In genomic region chr19:13774217-13775191, GRCh38 we compare ENCODE assay signal across 8 cellular contexts. TPM values are rescaled to one million over a fixed set of nuclear protein-coding genes. Genes with fewer than 3 reads are reported as not detected.
DNase-seq lines count a peak whose midpoint lies in the region; ATAC-seq and TF ChIP-seq lines count a peak whose summit lies in the region.

Gene C19orf53 (plus strand): TSS chr19:13774456. CDS start chr19:13774478, 22 bp downstream.

- peak; percentile 61 for ATAC-seq in GM21717 (IDR thresholded peaks at IDR 0.05; ENCODE audit: unreplicated experiment)

- peak within 1 kb of the TSS; percentile 99 for H3K4me3 Mint-ChIP-seq in activated T-cell treated with anti-CD3 and anti-CD28 coated beads, Interleukin-2, amount 50 U/mL, for 24 hours

- in situ Hi-C loops in KBM-7 (cut with MboI; ENCODE audit: low pct_unique_long_range_greater_than_20kb, low sequenced_read_pairs), result no loop called here

- peaks cover 78% of the 10 kb centered on the region for H3K36me3 Mint-ChIP-seq in activated T-cell treated with anti-CD3 and anti-CD28 coated beads, Interleukin-2, amount 50 U/mL, for 24 hours (ENCODE audit: low read depth)

- peak within 1 kb of the TSS; percentile 90 to 92 for H3K4me3 ChIP-seq in mucosa of rectum (ENCODE audit: low read length in 2 of 2)

- H3K36me3 ChIP-seq in mucosa of rectum (ENCODE audit: control insufficient read depth in 2 of 2, insufficient read depth in 2 of 2, low read length in 2 of 2), result peaks cover 23 to 30% of the 10 kb centered on the region in 2 donors

- H3K9me3 ChIP-seq in mucosa of rectum (ENCODE audit: control insufficient read depth in 2 of 2, low read length in 2 of 2), result no peaks in the 10 kb centered on the region

- peak within 1 kb of the TSS; percentile 85 to 96 for H3K9ac ChIP-seq in mucosa of rectum (ENCODE audit: low read depth in 1 of 2, low read length in 2 of 2)

- TF ChIP-seq POLR2A in erythroblast (IDR thresholded peaks at IDR 0.05; ENCODE audit: low read length), result peak; percentile 94

- H3K4me1 ChIP-seq in mucosa of rectum (ENCODE audit: control insufficient read depth in 2 of 2, insufficient read depth in 2 of 2, low read length in 2 of 2), result peaks cover 8% of the 10 kb centered on the region in 2 donors

- peak within 1 kb of the TSS; percentile 98 for H3K27ac Mint-ChIP-seq in activated T-cell treated with anti-CD3 and anti-CD28 coated beads, Interleukin-2, amount 50 U/mL, for 24 hours

- no peaks in the 10 kb centered on the region for H3K27me3 Mint-ChIP-seq in activated T-cell treated with anti-CD3 and anti-CD28 coated beads, Interleukin-2, amount 50 U/mL, for 24 hours

- H3K27ac ChIP-seq in mucosa of rectum (ENCODE audit: low read depth in 2 of 2, low read length in 2 of 2), result peak within 1 kb of the TSS; percentile 45 to 84

- DNase-seq in DMS153 treated with DMSO at 0.1 percent for 48 hours (lab: John Stamatoyannopoulos, UW; ENCODE audit: unreplicated experiment) (peak; percentile 80), KBM-7 (peak; percentile 91), erythroblast (lab: John Stamatoyannopoulos, UW) (peak; percentile 92 to 94)
- peak; percentile 88 for DNase-seq in activated T-cell treated with anti-CD3 and anti-CD28 coated beads, Interleukin-2, amount 50 U/mL, for 24 hours
- peak; percentile 90 for DNase-seq in stimulated activated CD8-positive, alpha-beta memory T cell treated with anti-CD3 and anti-CD28 coated beads, Interleukin-4, amount 100 ng/mL, for 48 hours

- H3K27me3 ChIP-seq in mucosa of rectum (ENCODE audit: control insufficient read depth in 2 of 2, insufficient read depth in 2 of 2, low read length in 2 of 2), result no peaks in the 10 kb centered on the region

- H3K9me3 Mint-ChIP-seq in activated T-cell treated with anti-CD3 and anti-CD28 coated beads, Interleukin-2, amount 50 U/mL, for 24 hours, result no peaks in the 10 kb centered on the region

- H3K4me1 Mint-ChIP-seq in activated T-cell treated with anti-CD3 and anti-CD28 coated beads, Interleukin-2, amount 50 U/mL, for 24 hours (ENCODE audit: low read depth), result peaks cover 19% of the 10 kb centered on the region

TF ChIP-seq in PFSK-1, 5 proteins besides CTCF, POLR2A, EP300 and RAD21:
- TF ChIP-seq POLR2AphosphoS5 (IDR thresholded peaks at IDR 0.05; ENCODE audit: low read depth, low read length) (peak; percentile 91), TAF1 (IDR thresholded peaks at IDR 0.05; ENCODE audit: borderline replicate concordance, insufficient read depth, low read length) (peak; percentile 87; the same call in 1 of the 2 replicates), SIN3A (IDR thresholded peaks at IDR 0.05; ENCODE audit: borderline replicate concordance, insufficient read depth, low read length) (peak; percentile 95; the same call in 1 of the 2 replicates), FOXP2 (optimal IDR thresholded peaks at IDR 0.05; ENCODE audit: borderline replicate concordance, extremely low read depth, extremely low read length, insufficient read depth) (peak; percentile 75)
- TF ChIP-seq, protein P1, sequence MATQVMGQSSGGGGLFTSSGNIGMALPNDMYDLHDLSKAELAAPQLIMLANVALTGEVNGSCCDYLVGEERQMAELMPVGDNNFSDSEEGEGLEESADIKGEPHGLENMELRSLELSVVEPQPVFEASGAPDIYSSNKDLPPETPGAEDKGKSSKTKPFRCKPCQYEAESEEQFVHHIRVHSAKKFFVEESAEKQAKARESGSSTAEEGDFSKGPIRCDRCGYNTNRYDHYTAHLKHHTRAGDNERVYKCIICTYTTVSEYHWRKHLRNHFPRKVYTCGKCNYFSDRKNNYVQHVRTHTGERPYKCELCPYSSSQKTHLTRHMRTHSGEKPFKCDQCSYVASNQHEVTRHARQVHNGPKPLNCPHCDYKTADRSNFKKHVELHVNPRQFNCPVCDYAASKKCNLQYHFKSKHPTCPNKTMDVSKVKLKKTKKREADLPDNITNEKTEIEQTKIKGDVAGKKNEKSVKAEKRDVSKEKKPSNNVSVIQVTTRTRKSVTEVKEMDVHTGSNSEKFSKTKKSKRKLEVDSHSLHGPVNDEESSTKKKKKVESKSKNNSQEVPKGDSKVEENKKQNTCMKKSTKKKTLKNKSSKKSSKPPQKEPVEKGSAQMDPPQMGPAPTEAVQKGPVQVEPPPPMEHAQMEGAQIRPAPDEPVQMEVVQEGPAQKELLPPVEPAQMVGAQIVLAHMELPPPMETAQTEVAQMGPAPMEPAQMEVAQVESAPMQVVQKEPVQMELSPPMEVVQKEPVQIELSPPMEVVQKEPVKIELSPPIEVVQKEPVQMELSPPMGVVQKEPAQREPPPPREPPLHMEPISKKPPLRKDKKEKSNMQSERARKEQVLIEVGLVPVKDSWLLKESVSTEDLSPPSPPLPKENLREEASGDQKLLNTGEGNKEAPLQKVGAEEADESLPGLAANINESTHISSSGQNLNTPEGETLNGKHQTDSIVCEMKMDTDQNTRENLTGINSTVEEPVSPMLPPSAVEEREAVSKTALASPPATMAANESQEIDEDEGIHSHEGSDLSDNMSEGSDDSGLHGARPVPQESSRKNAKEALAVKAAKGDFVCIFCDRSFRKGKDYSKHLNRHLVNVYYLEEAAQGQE (IDR thresholded peaks at IDR 0.05; ENCODE audit: insufficient read depth in 1 of 2, low read depth in 2 of 2, low read length in 2 of 2), result no peak

RNA-seq across cellular contexts. Expression of gene C19orf53, which starts in this region (rescaled TPM):
- 320 TPM for polyA plus RNA-seq in PFSK-1 (2012; ENCODE audit: insufficient read length, low read depth)

Comparison
In these comparisons a context has a peak if more than half of its experiments do, and no peak if none do; other contexts are left out.
1. Peak in every context shown above with its lines: DNase-seq, ATAC-seq, H3K4me3 ChIP-seq and H3K27ac ChIP-seq.